ENCODE assay signal across 18 cellular contexts in the genomic region with DNA sequence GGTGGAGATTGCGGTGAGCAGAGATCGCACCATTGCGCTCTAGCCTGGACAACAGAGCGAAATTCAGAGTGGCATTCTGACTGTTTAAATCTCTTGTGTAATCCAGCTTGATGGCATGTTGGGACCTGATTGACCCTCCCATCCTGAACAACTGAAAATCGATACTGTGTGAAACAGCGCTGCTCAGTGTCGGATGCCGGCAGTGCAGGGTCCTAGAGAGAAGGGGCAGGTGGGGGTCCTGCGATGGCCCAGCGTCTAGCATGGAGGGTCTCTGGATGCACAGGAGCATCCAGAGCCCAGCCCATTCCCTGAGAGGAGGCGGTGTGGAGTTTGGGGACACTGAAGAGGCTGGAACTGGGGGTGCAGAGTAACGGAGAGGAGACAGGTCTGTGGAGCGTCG. TPM values are rescaled to one million over a fixed set of nuclear protein-coding genes. Genes with fewer than 3 reads are reported as not detected.
"Had no signal": no experiment of that assay in that cellular context is flagged by ENCODE, and none has a peak within 500 bp of the region (broad histone marks: within the 10 kb centered on the region; RNA-seq: fewer than 3 reads in every experiment).

No MANE protein-coding gene starts in this region.

- H3K36me3 Mint-ChIP-seq: activated naive CD4-positive, alpha-beta T cell treated with anti-CD3 and anti-CD28 coated beads, Interleukin-2, amount 10 ng/mL, durations not matched to agents 7 days and 5 days; natural killer cell treated with Interleukin-12 subunit alpha and Interleukin-12 subunit beta and Interleukin-15 and Interleukin-18, amount 100 ng/mL, for 72 hours had no signal

- H3K9me3 Mint-ChIP-seq: activated CD4-positive, alpha-beta memory T cell treated with anti-CD3 and anti-CD28 coated beads for 36 hours; activated naive CD4-positive, alpha-beta T cell treated with anti-CD3 and anti-CD28 coated beads, Interleukin-2, amount 10 ng/mL, durations not matched to agents 7 days and 5 days; activated T-cell treated with anti-CD3 and anti-CD28 coated beads, Interleukin-2, amount 50 U/mL, for 24 hours; natural killer cell treated with Interleukin-12 subunit alpha and Interleukin-12 subunit beta and Interleukin-15 and Interleukin-18, amount 100 ng/mL, for 72 hours; stimulated activated naive CD8-positive, alpha-beta T cell treated with anti-CD3 and anti-CD28 coated beads, Interleukin-15, amount 100 ng/mL, for 72 hours; T-helper 2 cell treated with Interferon-gamma antibody and Interleukin-4, amounts not matched to agents 5 μg/mL and 100 μg/mL, for 36 hours had no signal

- H3K4me1 ChIP-seq: upper lobe of right lung had no signal

- H3K27ac ChIP-seq: cardiac muscle cell, hepatocyte, upper lobe of right lung had no signal

- H3K4me3 ChIP-seq: cardiac muscle cell, dorsolateral prefrontal cortex, hepatocyte, upper lobe of right lung had no signal

- H3K36me3 ChIP-seq: cardiac muscle cell had no signal

- H2AFZ ChIP-seq: hepatocyte had no signal

- DNase-seq: activated CD4-positive, alpha-beta memory T cell treated with anti-CD3 and anti-CD28 coated beads for 36 hours; activated CD4-positive, CD25-positive, alpha-beta regulatory T cell treated with anti-CD3 and anti-CD28 coated beads, Interleukin-2, amount 50 U/mL, for 72 hours; activated naive CD4-positive, alpha-beta T cell treated with anti-CD3 and anti-CD28 coated beads, Interleukin-2, amount 10 ng/mL, durations not matched to agents 7 days and 5 days; activated T-cell treated with anti-CD3 and anti-CD28 coated beads, Interleukin-2, amount 50 U/mL, for 24 hours; left ventricle myocardium superior; mesendoderm; stimulated activated naive CD8-positive, alpha-beta T cell treated with anti-CD3 and anti-CD28 coated beads, Interleukin-15, amount 100 ng/mL, for 72 hours; upper lobe of right lung had no signal

- H3K9me3 ChIP-seq: upper lobe of right lung had no signal

- ATAC-seq: natural killer cell treated with Interleukin-12 subunit alpha and Interleukin-12 subunit beta and Interleukin-15 and Interleukin-18, amount 100 ng/mL, for 72 hours; sciatic nerve; stimulated activated naive CD8-positive, alpha-beta T cell treated with anti-CD3 and anti-CD28 coated beads, Interleukin-15, amount 100 ng/mL, for 72 hours; upper lobe of right lung had no signal

- H3K27me3 ChIP-seq: cardiac muscle cell, dorsolateral prefrontal cortex, hepatocyte, upper lobe of right lung had no signal

- H3K4me2 ChIP-seq: hepatocyte had no signal

- H3K4me3 Mint-ChIP-seq: activated CD4-positive, alpha-beta memory T cell treated with anti-CD3 and anti-CD28 coated beads for 36 hours; activated naive CD4-positive, alpha-beta T cell treated with anti-CD3 and anti-CD28 coated beads, Interleukin-2, amount 10 ng/mL, durations not matched to agents 7 days and 5 days; activated T-cell treated with anti-CD3 and anti-CD28 coated beads, Interleukin-2, amount 50 U/mL, for 24 hours; natural killer cell treated with Interleukin-12 subunit alpha and Interleukin-12 subunit beta and Interleukin-15 and Interleukin-18, amount 100 ng/mL, for 72 hours; stimulated activated naive CD8-positive, alpha-beta T cell treated with anti-CD3 and anti-CD28 coated beads, Interleukin-15, amount 100 ng/mL, for 72 hours; T-helper 2 cell treated with Interferon-gamma antibody and Interleukin-4, amounts not matched to agents 5 μg/mL and 100 μg/mL, for 36 hours had no signal

- H3K27me3 Mint-ChIP-seq: activated CD4-positive, alpha-beta memory T cell treated with anti-CD3 and anti-CD28 coated beads for 36 hours; activated T-cell treated with anti-CD3 and anti-CD28 coated beads, Interleukin-2, amount 50 U/mL, for 24 hours; stimulated activated naive CD8-positive, alpha-beta T cell treated with anti-CD3 and anti-CD28 coated beads, Interleukin-15, amount 100 ng/mL, for 72 hours had no signal

- H3K27ac Mint-ChIP-seq: activated CD4-positive, alpha-beta memory T cell treated with anti-CD3 and anti-CD28 coated beads for 36 hours; activated naive CD4-positive, alpha-beta T cell treated with anti-CD3 and anti-CD28 coated beads, Interleukin-2, amount 10 ng/mL, durations not matched to agents 7 days and 5 days; activated T-cell treated with anti-CD3 and anti-CD28 coated beads, Interleukin-2, amount 50 U/mL, for 24 hours; natural killer cell treated with Interleukin-12 subunit alpha and Interleukin-12 subunit beta and Interleukin-15 and Interleukin-18, amount 100 ng/mL, for 72 hours; T-helper 2 cell treated with Interferon-gamma antibody and Interleukin-4, amounts not matched to agents 5 μg/mL and 100 μg/mL, for 36 hours had no signal

- H3K79me2 ChIP-seq: hepatocyte had no signal

RNA-seq across cellular contexts. Expression of gene AGT, which starts 15.8 kb away (rescaled TPM):
- total RNA-seq: activated CD4-positive, alpha-beta memory T cell treated with anti-CD3 and anti-CD28 coated beads for 36 hours; glomerular endothelial cell; natural killer cell treated with Interleukin-12 subunit alpha and Interleukin-12 subunit beta and Interleukin-15 and Interleukin-18, amount 100 ng/mL, for 72 hours; pulmonary artery endothelial cell had no signal

RNA-seq across cellular contexts. Expression of gene CAPN9, which starts 49.1 kb away (rescaled TPM):
- total RNA-seq: activated CD4-positive, alpha-beta memory T cell treated with anti-CD3 and anti-CD28 coated beads for 36 hours; glomerular endothelial cell; natural killer cell treated with Interleukin-12 subunit alpha and Interleukin-12 subunit beta and Interleukin-15 and Interleukin-18, amount 100 ng/mL, for 72 hours; omental fat pad; pulmonary artery endothelial cell; temporal lobe had no signal
